In genomic region chr7:24472093-24472492, GRCh38 we compare ENCODE assay signal across 18 cellular contexts.
"Had no signal": no experiment of that assay in that cellular context is flagged by ENCODE, and none has a peak within 500 bp of the region (broad histone marks: within the 10 kb centered on the region; RNA-seq: fewer than 3 reads in every experiment).

No MANE protein-coding gene starts in this region.

- H3K27ac Mint-ChIP-seq: activated B cell treated with CpG ODN at 0.5 μM for 24 hours; activated CD4-positive, alpha-beta memory T cell treated with anti-CD3 and anti-CD28 coated beads for 36 hours; activated CD8-positive, alpha-beta memory T cell treated with anti-CD3 and anti-CD28 coated beads, Interleukin-2, amount 10 ng/mL, durations not matched to agents 7 days and 5 days; activated T-helper 2 cell treated with anti-CD3 and anti-CD28 coated beads, Interferon-gamma antibody, Interleukin-2, Interleukin-4, amounts not matched to agents 10 μg/mL and 5 μg/mL and 100 μg/mL, durations not matched to agents 14 hours and 24 hours and 36 hours; dendritic cell treated with granulocyte-macrophage colony-stimulating factor and Interleukin-4, amounts not matched to agents 40 ng/mL and 50 ng/mL, for 4 days; mesothelial cell of epicardium; naive thymus-derived CD8-positive, alpha-beta T cell; T-helper 17 cell had no signal

- H3K27ac ChIP-seq: body of pancreas, left ventricle myocardium inferior had no signal

- H3K36me3 ChIP-seq: left ventricle myocardium inferior had no signal

- H3K27me3 Mint-ChIP-seq: activated B cell treated with CpG ODN at 0.5 μM for 24 hours; activated CD4-positive, alpha-beta memory T cell treated with anti-CD3 and anti-CD28 coated beads for 36 hours; dendritic cell treated with granulocyte-macrophage colony-stimulating factor and Interleukin-4, amounts not matched to agents 40 ng/mL and 50 ng/mL, for 4 days had no signal

- H3K4me1 ChIP-seq: left ventricle myocardium inferior had no signal

- H3K4me3 ChIP-seq: body of pancreas, left ventricle myocardium inferior had no signal

- H3K9me3 Mint-ChIP-seq: activated B cell treated with CpG ODN at 0.5 μM for 24 hours; activated CD4-positive, alpha-beta memory T cell treated with anti-CD3 and anti-CD28 coated beads for 36 hours; activated T-helper 2 cell treated with anti-CD3 and anti-CD28 coated beads, Interferon-gamma antibody, Interleukin-2, Interleukin-4, amounts not matched to agents 10 μg/mL and 5 μg/mL and 100 μg/mL, durations not matched to agents 14 hours and 24 hours and 36 hours; dendritic cell treated with granulocyte-macrophage colony-stimulating factor and Interleukin-4, amounts not matched to agents 40 ng/mL and 50 ng/mL, for 4 days; naive thymus-derived CD8-positive, alpha-beta T cell had no signal

- H3K36me3 Mint-ChIP-seq: activated CD4-positive, alpha-beta memory T cell treated with anti-CD3 and anti-CD28 coated beads for 36 hours; activated CD8-positive, alpha-beta memory T cell treated with anti-CD3 and anti-CD28 coated beads, Interleukin-2, amount 10 ng/mL, durations not matched to agents 7 days and 5 days; mesothelial cell of epicardium; naive thymus-derived CD8-positive, alpha-beta T cell had no signal

- H3K4me1 Mint-ChIP-seq: activated B cell treated with CpG ODN at 0.5 μM for 24 hours; activated CD8-positive, alpha-beta memory T cell treated with anti-CD3 and anti-CD28 coated beads, Interleukin-2, amount 10 ng/mL, durations not matched to agents 7 days and 5 days; mesothelial cell of epicardium; naive thymus-derived CD8-positive, alpha-beta T cell; T-helper 17 cell had no signal

- H3K4me3 Mint-ChIP-seq: activated B cell treated with CpG ODN at 0.5 μM for 24 hours; activated CD4-positive, alpha-beta memory T cell treated with anti-CD3 and anti-CD28 coated beads for 36 hours; activated CD8-positive, alpha-beta memory T cell treated with anti-CD3 and anti-CD28 coated beads, Interleukin-2, amount 10 ng/mL, durations not matched to agents 7 days and 5 days; dendritic cell treated with granulocyte-macrophage colony-stimulating factor and Interleukin-4, amounts not matched to agents 40 ng/mL and 50 ng/mL, for 4 days; mesothelial cell of epicardium; naive thymus-derived CD8-positive, alpha-beta T cell; T-helper 17 cell had no signal

- H3K27me3 ChIP-seq: body of pancreas had no signal

- DNase-seq: activated B cell treated with CpG ODN at 0.5 μM for 24 hours; activated CD4-positive, alpha-beta memory T cell treated with anti-CD3 and anti-CD28 coated beads for 36 hours; activated CD4-positive, alpha-beta T cell treated with anti-CD3 and anti-CD28 coated beads for 4 hours; activated CD8-positive, alpha-beta memory T cell treated with anti-CD3 and anti-CD28 coated beads, Interleukin-2, amount 10 ng/mL, durations not matched to agents 7 days and 5 days; activated naive CD4-positive, alpha-beta T cell; body of pancreas; effector CD4-positive, alpha-beta T cell; foreskin melanocyte; left ventricle myocardium inferior; naive thymus-derived CD8-positive, alpha-beta T cell; stimulated activated CD4-positive, alpha-beta T cell treated with anti-CD3 and anti-CD28 coated beads, Interleukin-2, amount 100 ng/mL, for 48 hours; stimulated activated CD8-positive, alpha-beta memory T cell treated with anti-CD3 and anti-CD28 coated beads, Interleukin-4, amount 100 ng/mL, for 48 hours; stimulated activated naive CD4-positive, alpha-beta T cell; SW 1271; T-helper 17 cell had no signal

- ATAC-seq: activated CD8-positive, alpha-beta memory T cell treated with anti-CD3 and anti-CD28 coated beads, Interleukin-2, amount 10 ng/mL, durations not matched to agents 7 days and 5 days; body of pancreas; naive thymus-derived CD8-positive, alpha-beta T cell; T-helper 17 cell had no signal

- H3K9me3 ChIP-seq: body of pancreas had no signal
